In the genomic region with DNA sequence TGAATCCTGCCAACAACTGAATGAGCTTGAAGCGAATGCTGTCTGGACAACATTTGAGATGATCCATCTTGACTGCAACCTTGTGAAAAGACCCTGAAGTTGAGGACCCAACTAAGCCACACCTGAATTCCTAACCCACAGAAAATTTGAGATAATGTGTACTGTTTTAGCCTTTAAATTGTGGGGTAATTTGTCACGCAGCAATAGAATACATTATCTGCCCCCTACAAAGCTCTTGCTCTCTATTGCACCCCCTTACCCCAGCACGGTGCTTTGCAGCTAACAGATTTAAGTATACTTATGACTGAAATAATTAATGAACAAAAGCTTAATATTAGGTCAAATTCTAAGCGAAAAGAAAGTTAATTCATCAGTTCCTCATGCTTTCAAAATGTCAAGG, we compare ENCODE assay signal across 1 cellular context.
TF ChIP-seq lines count a peak whose summit lies in the region.

No MANE protein-coding gene starts in this region.

TF ChIP-seq in HCT116, 20 proteins besides CTCF, POLR2A, EP300 and RAD21:
- TF ChIP-seq POLR2AphosphoS5 (IDR thresholded peaks at IDR 0.05; ENCODE audit: low read depth, low read length) (no peak), JUND (IDR thresholded peaks at IDR 0.05) (no peak), REST (IDR thresholded peaks at IDR 0.05; ENCODE audit: low read depth) (no peak), EZH2phosphoT487 (IDR thresholded peaks at IDR 0.05; ENCODE audit: borderline replicate concordance) (no peak), FOSL1 (IDR thresholded peaks at IDR 0.05; ENCODE audit: low read depth) (no peak), CEBPB (IDR thresholded peaks at IDR 0.05; ENCODE audit: low read depth) (no peak), EZH2 (IDR thresholded peaks at IDR 0.05) (no peak)
- TF ChIP-seq, protein P1, sequence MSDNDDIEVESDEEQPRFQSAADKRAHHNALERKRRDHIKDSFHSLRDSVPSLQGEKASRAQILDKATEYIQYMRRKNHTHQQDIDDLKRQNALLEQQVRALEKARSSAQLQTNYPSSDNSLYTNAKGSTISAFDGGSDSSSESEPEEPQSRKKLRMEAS (IDR thresholded peaks at IDR 0.05) = no peak
